In genomic region chrX:9940397-9940796, GRCh38 we compare ENCODE assay signal across 13 cellular contexts. TPM values are rescaled to one million over a fixed set of nuclear protein-coding genes. Genes with fewer than 3 reads are reported as not detected.
DNase-seq lines count a peak whose midpoint lies in the region; ATAC-seq and TF ChIP-seq lines count a peak whose summit lies in the region.
"Had no signal": no experiment of that assay in that cellular context is flagged by ENCODE, and none has a peak within 500 bp of the region (broad histone marks: within the 10 kb centered on the region; RNA-seq: fewer than 3 reads in every experiment).

No MANE protein-coding gene starts in this region.

- no peak overlapping the region for H2BK15ac ChIP-seq in IMR-90 (ENCODE audit: low read depth, low read length)
- H2BK15ac ChIP-seq in mesendoderm (replicated peaks; ENCODE audit: low read depth), result no peak overlapping the region

- no peak overlapping the region for H2BK20ac ChIP-seq in IMR-90 (ENCODE audit: low read depth, low read length)

- POLR2A ChIA-PET in IMR-90 (lab: Charles Lee; ENCODE audit: unreplicated experiment), result no interaction called here

- no peak overlapping the region for H3K23ac ChIP-seq in IMR-90 (ENCODE audit: low read depth, low read length)
- H3K23ac ChIP-seq in mesendoderm (ENCODE audit: low read length), result no peak overlapping the region

- no peaks in the 10 kb centered on the region for H3K36me3 Mint-ChIP-seq in T-helper 2 cell treated with Interferon-gamma antibody and Interleukin-4, amounts not matched to agents 5 μg/mL and 100 μg/mL, for 36 hours (ENCODE audit: low read depth)
- H3K36me3 Mint-ChIP-seq: CD8-positive, alpha-beta T cell had no signal

- DNase-seq in AG10803 (ENCODE audit: low read depth) (peak; percentile 45), IMR-90 (peak; percentile 82), astrocyte of the spinal cord (ENCODE audit: low read depth, low spot score) (peak; percentile 89), kidney glomerular epithelial cell (lab: John Stamatoyannopoulos, UW) (peak; percentile 0), mesendoderm (no peak), tibial artery (no peak)
- DNase-seq in T-helper 2 cell treated with Interferon-gamma antibody and Interleukin-4, amounts not matched to agents 5 μg/mL and 100 μg/mL, for 36 hours (ENCODE audit: low spot score), result no peak
- DNase-seq: CD8-positive, alpha-beta T cell; NCI-H524 treated with DMSO at 0.1 percent for 48 hours; T-helper 9 cell had no signal

- ATAC-seq in IMR-90 (ENCODE audit: low read depth), result peak; percentile 21; the same call in 1 of the 2 replicates
- no peak for ATAC-seq in HG03565 (IDR thresholded peaks at IDR 0.05; ENCODE audit: unreplicated experiment)
- ATAC-seq: CD8-positive, alpha-beta T cell had no signal

- no peaks in the 10 kb centered on the region for H3K4me1 ChIP-seq in IMR-90 (ENCODE audit: control insufficient read depth, insufficient read depth, low read length)
- H3K4me1 ChIP-seq in mesendoderm (ENCODE audit: control insufficient read depth, low read depth, low read length), result no peaks in the 10 kb centered on the region
- H3K4me1 ChIP-seq in tibial artery, result no peaks in the 10 kb centered on the region

- no peak overlapping the region for H3K27ac Mint-ChIP-seq in T-helper 2 cell treated with Interferon-gamma antibody and Interleukin-4, amounts not matched to agents 5 μg/mL and 100 μg/mL, for 36 hours
- H3K27ac Mint-ChIP-seq: CD8-positive, alpha-beta T cell had no signal

- intact Hi-C loops in IMR-90 (cut with micrococcal nuclease) (no loop called here), tibial artery (cut with DNase I; ENCODE audit: low total_unique reads) (no loop called here)

- H4K5ac ChIP-seq in IMR-90 (ENCODE audit: low read depth, low read length), result no peak overlapping the region
- H4K5ac ChIP-seq in mesendoderm (ENCODE audit: low read length), result no peak overlapping the region

- H2AFZ ChIP-seq in IMR-90 (replicated peaks; ENCODE audit: low read length, poor library complexity), result no peak overlapping the region
- H2AFZ ChIP-seq: hepatocyte had no signal

- H3K36me3 ChIP-seq in IMR-90 (ENCODE audit: control insufficient read depth, insufficient read depth, low read length) (peaks cover 13% of the 10 kb centered on the region), mesendoderm (ENCODE audit: control insufficient read depth, insufficient read depth, low read length) (no peaks in the 10 kb centered on the region), tibial artery (no peaks in the 10 kb centered on the region)

- no peaks in the 10 kb centered on the region for H3K9me3 Mint-ChIP-seq in T-helper 2 cell treated with Interferon-gamma antibody and Interleukin-4, amounts not matched to agents 5 μg/mL and 100 μg/mL, for 36 hours
- H3K9me3 Mint-ChIP-seq: CD8-positive, alpha-beta T cell had no signal

- H3K14ac ChIP-seq in IMR-90 (replicated peaks; ENCODE audit: low read depth, low read length), result no peak overlapping the region

- H3K9me1 ChIP-seq in IMR-90 (ENCODE audit: insufficient read depth, low read length), result no peaks in the 10 kb centered on the region

- H3K4ac ChIP-seq in IMR-90 (ENCODE audit: low read depth, low read length), result no peak overlapping the region
- no peak overlapping the region for H3K4ac ChIP-seq in mesendoderm (ENCODE audit: low read depth, low read length)

- no TSS peak for BruUV-seq in IMR-90 (replicated peaks; lab: Mats Ljungman, UMichigan)

- no peak overlapping the region for H4K91ac ChIP-seq in IMR-90 (ENCODE audit: insufficient read depth, low read depth, low read length)

- no peak overlapping the region for H2BK120ac ChIP-seq in IMR-90 (ENCODE audit: low read depth, low read length)
- no peak overlapping the region for H2BK120ac ChIP-seq in mesendoderm (ENCODE audit: low read depth, low read length)

- no peaks in the 10 kb centered on the region for H4K20me1 ChIP-seq in IMR-90 (ENCODE audit: insufficient read depth, low read length)

- no peak for TF ChIP-seq RAD21 in IMR-90 (IDR thresholded peaks at IDR 0.05; ENCODE audit: low read length)

- H4K8ac ChIP-seq in IMR-90 (ENCODE audit: low read depth in 2 of 2, low read length in 2 of 2), result no peak overlapping the region
- no peak overlapping the region for H4K8ac ChIP-seq in mesendoderm (ENCODE audit: low read depth, low read length)

- H3K27me3 ChIP-seq in IMR-90 (ENCODE audit: control insufficient read depth, insufficient read depth, low read length) (no peaks in the 10 kb centered on the region), mesendoderm (ENCODE audit: insufficient read depth, low read length, poor library complexity) (no peaks in the 10 kb centered on the region), tibial artery (no peaks in the 10 kb centered on the region)
- H3K27me3 ChIP-seq: hepatocyte had no signal

- in situ Hi-C loops in IMR-90 (cut with MboI; ENCODE audit: low sequenced_read_pairs) (no loop called here), astrocyte of the spinal cord (cut with HindIII; ENCODE audit: low sequenced_read_pairs) (no loop called here)

- no peak overlapping the region for H3K4me2 ChIP-seq in IMR-90 (ENCODE audit: low read depth, low read length)
- no peak overlapping the region for H3K4me2 ChIP-seq in mesendoderm (ENCODE audit: low read length)
- H3K4me2 ChIP-seq: hepatocyte had no signal

- H3K9ac ChIP-seq in IMR-90 (ENCODE audit: low read depth, low read length), result no peak overlapping the region
- H3K9ac ChIP-seq in mesendoderm (ENCODE audit: low read length), result no peak overlapping the region

- no peak for TF ChIP-seq POLR2A in IMR-90 (IDR thresholded peaks at IDR 0.05; ENCODE audit: low read depth, low read length)

- dilution Hi-C loops in IMR-90 (cut with HindIII; ENCODE audit: low sequenced_read_pairs, unreplicated experiment), result no loop called here

- H2AK9ac ChIP-seq in IMR-90 (replicated peaks; ENCODE audit: low read depth, low read length, poor library complexity), result no peak overlapping the region

- H3K4me3 ChIP-seq in AG10803 (ENCODE audit: low read length), result no peak overlapping the region
- H3K4me3 ChIP-seq in IMR-90 (ENCODE audit: insufficient read depth, low read depth, low read length), result no peak overlapping the region
- H3K4me3 ChIP-seq in astrocyte of the spinal cord (ENCODE audit: low read depth, low read length), result no peak overlapping the region
- H3K4me3 ChIP-seq in mesendoderm (ENCODE audit: low read length), result no peak overlapping the region
- H3K4me3 ChIP-seq in tibial artery, result no peak overlapping the region
- H3K4me3 ChIP-seq: hepatocyte had no signal

- TF ChIP-seq CTCF in AG10803 (conservative IDR thresholded peaks at IDR 0.05; ENCODE audit: low read length), result no peak
- no peak for TF ChIP-seq CTCF in IMR-90 (conservative IDR thresholded peaks at IDR 0.05; ENCODE audit: low read depth, low read length)
- TF ChIP-seq CTCF in astrocyte of the spinal cord (IDR thresholded peaks at IDR 0.05; ENCODE audit: low read depth, low read length), result no peak
- no peak for TF ChIP-seq CTCF in tibial artery (IDR thresholded peaks at IDR 0.05)

- H3K9me3 ChIP-seq in IMR-90 (ENCODE audit: control insufficient read depth, insufficient read depth, low read length), result peaks cover 7% of the 10 kb centered on the region; the same call in 1 of the 2 replicates
- H3K9me3 ChIP-seq in tibial artery, result no peaks in the 10 kb centered on the region

- H3K79me1 ChIP-seq in IMR-90 (ENCODE audit: low read depth in 1 of 2, low read length in 2 of 2) (0 out of 4 replicates have a peak, but pooled peaks cover 2 to 3% of the 10 kb centered on the region in 2 experiments), mesendoderm (ENCODE audit: low read length) (no peaks in the 10 kb centered on the region)

- H2AK5ac ChIP-seq in IMR-90 (ENCODE audit: low read depth, low read length) (no peak overlapping the region), mesendoderm (ENCODE audit: low read length) (no peak overlapping the region)

- CTCF ChIA-PET in IMR-90 (lab: Yijun Ruan, JAX), result interaction anchor here (0.6 kb wide), 1 partner anchor 65 kb away, joined by 3 read pairs; no protein-coding TSS in a partner anchor

- peaks cover 15% of the 10 kb centered on the region for H3K4me1 Mint-ChIP-seq in T-helper 2 cell treated with Interferon-gamma antibody and Interleukin-4, amounts not matched to agents 5 μg/mL and 100 μg/mL, for 36 hours (ENCODE audit: low read depth)

- H3K56ac ChIP-seq in IMR-90 (ENCODE audit: extremely low read depth, insufficient read depth, low read length) (no peak overlapping the region), mesendoderm (ENCODE audit: low read length) (no peak overlapping the region)

- H3K27me3 Mint-ChIP-seq in T-helper 2 cell treated with Interferon-gamma antibody and Interleukin-4, amounts not matched to agents 5 μg/mL and 100 μg/mL, for 36 hours (ENCODE audit: low read depth), result peaks cover 18% of the 10 kb centered on the region

- H2BK5ac ChIP-seq in IMR-90 (ENCODE audit: low read depth, low read length, poor library complexity, severe bottlenecking) (no peak overlapping the region), mesendoderm (ENCODE audit: low read length) (no peak overlapping the region)

- H3K18ac ChIP-seq in IMR-90 (ENCODE audit: low read depth, low read length) (no peak overlapping the region), mesendoderm (ENCODE audit: low read length) (no peak overlapping the region)

- no peaks in the 10 kb centered on the region for H3K79me2 ChIP-seq in mesendoderm (ENCODE audit: control insufficient read depth, insufficient read depth, low read length)
- H3K79me2 ChIP-seq: hepatocyte had no signal

- 96% methylated on average over 10 of the region's 13 CpGs; no CpG with 5 or more reads in 1 of the 2 experiments for WGBS in IMR-90 (ENCODE audit: extremely low coverage in 2 of 2, insufficient read length in 1 of 2), 2 experiments
- WGBS in mesendoderm (ENCODE audit: extremely low coverage, insufficient coverage, low lambda C conversion rate), result no CpG with 5 or more reads among the region's 13 CpGs

- no peak overlapping the region for H3K4me3 Mint-ChIP-seq in T-helper 2 cell treated with Interferon-gamma antibody and Interleukin-4, amounts not matched to agents 5 μg/mL and 100 μg/mL, for 36 hours
- H3K4me3 Mint-ChIP-seq: CD8-positive, alpha-beta T cell had no signal

- H3K27ac ChIP-seq in IMR-90 (ENCODE audit: insufficient read depth, low read length) (no peak overlapping the region), mesendoderm (ENCODE audit: low read depth, low read length) (no peak overlapping the region), tibial artery (no peak overlapping the region)
- H3K27ac ChIP-seq: hepatocyte had no signal

RNA-seq across cellular contexts. Expression of gene CLDN34, which starts 26.8 kb away (rescaled TPM):
- under 0.01 TPM in 1 of 2 replicates, not detected in the other for total RNA-seq in IMR-90 (2012; rRNA removed)
- polyA plus RNA-seq in IMR-90 (2012; rRNA removed), result 0.14 TPM in 2 replicates
- polyA plus RNA-seq in IMR-90 (2012; cell fraction: cytosol; rRNA removed), result 0.05 TPM in 1 of 2 replicates, not detected in the other
- 0.28 and 1.8 TPM in 2 replicates for polyA plus RNA-seq in IMR-90 (2012; cell fraction: nucleus; rRNA removed; ENCODE audit: low replicate concordance)
- 0.24 TPM for polyA plus RNA-seq in mesendoderm (2013, experiment 1 of 2)
- 0.22 TPM for polyA plus RNA-seq in mesendoderm (2013, experiment 2 of 2)
- total RNA-seq: cardiac septum; CD8-positive, alpha-beta T cell; hepatocyte had no signal
- polyA plus RNA-seq: hepatocyte had no signal

Comparison
In these comparisons a context has a peak if more than half of its experiments do, and no peak if none do; other contexts are left out.
1. DNase-seq: peak in AG10803 (single experiment), IMR-90 (single experiment), astrocyte of the spinal cord (single experiment) and kidney glomerular epithelial cell (single experiment); none in mesendoderm (single experiment), T-helper 2 cell treated with Interferon-gamma antibody and Interleukin-4, amounts not matched to agents 5 μg/mL and 100 μg/mL, for 36 hours (single experiment) and tibial artery (0 of 2).